Comparison of ENCODE assay signal across 8 cellular contexts in genomic region chr19:40190891-40191835, GRCh38. TPM values are rescaled to one million over a fixed set of nuclear protein-coding genes. Genes with fewer than 3 reads are reported as not detected.
DNase-seq lines count a peak whose midpoint lies in the region; ATAC-seq and TF ChIP-seq lines count a peak whose summit lies in the region.

TSS of gene MAP3K10 (plus strand) at chr19:40191426. CDS start at chr19:40192032, 606 bp downstream.

- ATAC-seq in GM19023 (IDR thresholded peaks at IDR 0.05; ENCODE audit: unreplicated experiment) (peak; percentile 80), HG03175 (IDR thresholded peaks at IDR 0.05; ENCODE audit: unreplicated experiment) (peak; percentile 76)
- ATAC-seq in activated CD8-positive, alpha-beta T cell treated with anti-CD3 and anti-CD28 coated beads for 36 hours: peak; percentile 89

- H3K36me3 Mint-ChIP-seq in activated CD8-positive, alpha-beta T cell treated with anti-CD3 and anti-CD28 coated beads for 36 hours (ENCODE audit: low read depth): no peaks in the 10 kb centered on the region

- no peaks in the 10 kb centered on the region for H3K27me3 Mint-ChIP-seq in activated CD8-positive, alpha-beta T cell treated with anti-CD3 and anti-CD28 coated beads for 36 hours

- peak within 1 kb of the TSS; percentile 84 for H3K4me3 Mint-ChIP-seq in activated CD8-positive, alpha-beta T cell treated with anti-CD3 and anti-CD28 coated beads for 36 hours

- intact Hi-C loops in activated CD8-positive, alpha-beta T cell treated with anti-CD3 and anti-CD28 coated beads for 36 hours (cut with micrococcal nuclease): no loop called here

- H3K4me3 ChIP-seq in AG09309 (ENCODE audit: control insufficient read depth, low read depth, low read length): peak within 1 kb of the TSS; percentile 81

- H3K27ac Mint-ChIP-seq in activated CD8-positive, alpha-beta T cell treated with anti-CD3 and anti-CD28 coated beads for 36 hours: peak within 1 kb of the TSS; percentile 95

- peaks cover 28% of the 10 kb centered on the region for H3K4me1 Mint-ChIP-seq in activated CD8-positive, alpha-beta T cell treated with anti-CD3 and anti-CD28 coated beads for 36 hours (ENCODE audit: low read depth)

- CTCF ChIA-PET in activated CD8-positive, alpha-beta T cell treated with anti-CD3 and anti-CD28 coated beads for 36 hours (lab: Charles Lee): interaction anchor here (0.9 to 2.2 kb wide), 7 partner anchors 26 to 51 kb away, joined by 3 to 12 read pairs (median 4); partner anchors contain the start of gene TTC9B

- TF ChIP-seq CTCF in AG09309 (IDR thresholded peaks at IDR 0.05; ENCODE audit: control insufficient read depth, insufficient read depth, low read depth, low read length, missing control alignments): no peak
- no peak for TF ChIP-seq CTCF in activated CD8-positive, alpha-beta T cell treated with anti-CD3 and anti-CD28 coated beads for 36 hours (IDR thresholded peaks at IDR 0.05)

- no peaks in the 10 kb centered on the region for H3K9me3 Mint-ChIP-seq in activated CD8-positive, alpha-beta T cell treated with anti-CD3 and anti-CD28 coated beads for 36 hours

- peak; percentile 11 for DNase-seq in AG09309 (ENCODE audit: low read depth)
- peak; percentile 61 for DNase-seq in NCI-H748 treated with DMSO at 0.1 percent for 48 hours (lab: John Stamatoyannopoulos, UW)
- DNase-seq in activated CD8-positive, alpha-beta T cell treated with anti-CD3 and anti-CD28 coated beads for 36 hours: peak; percentile 91
- peak; percentile 65 for DNase-seq in effector CD4-positive, alpha-beta T cell
- peak; percentile 83 for DNase-seq in medulla oblongata (ENCODE audit: extremely low spot score)
- peak; percentile 42 for DNase-seq in stimulated activated CD8-positive, alpha-beta memory T cell treated with anti-CD3 and anti-CD28 coated beads, Interleukin-12 subunit alpha, Interleukin-12 subunit beta, amount 100 ng/mL, for 1 hour (ENCODE audit: low read depth)

- POLR2A ChIA-PET in activated CD8-positive, alpha-beta T cell treated with anti-CD3 and anti-CD28 coated beads for 36 hours (lab: Charles Lee): interaction anchor here (0.6 to 1.7 kb wide), 9 partner anchors 8 to 100 kb away, joined by 3 to 8 read pairs (median 4); partner anchors contain the start of genes AKT2, TTC9B and ZNF780A

RNA-seq across cellular contexts. Expression of gene MAP3K10, which starts in this region (rescaled TPM):
- total RNA-seq in activated CD8-positive, alpha-beta T cell treated with anti-CD3 and anti-CD28 coated beads for 36 hours: 10 to 100 TPM; 11.3 to 12.6 TPM

Comparison
In these comparisons a context has a peak if more than half of its experiments do, and no peak if none do; other contexts are left out.
1. Peak in every context shown above with its lines: DNase-seq, ATAC-seq and H3K4me3 ChIP-seq.
2. DNase-seq: peak in every context shown above with its lines; median percentile 91 in activated CD8-positive, alpha-beta T cell treated with anti-CD3 and anti-CD28 coated beads for 36 hours; 83 in medulla oblongata; 65 in effector CD4-positive, alpha-beta T cell; 61 in NCI-H748 treated with DMSO at 0.1 percent for 48 hours; 42 in stimulated activated CD8-positive, alpha-beta memory T cell treated with anti-CD3 and anti-CD28 coated beads, Interleukin-12 subunit alpha, Interleukin-12 subunit beta, amount 100 ng/mL, for 1 hour; 11 in AG09309.